ENCODE assay signal across 11 cellular contexts in the genomic region with DNA sequence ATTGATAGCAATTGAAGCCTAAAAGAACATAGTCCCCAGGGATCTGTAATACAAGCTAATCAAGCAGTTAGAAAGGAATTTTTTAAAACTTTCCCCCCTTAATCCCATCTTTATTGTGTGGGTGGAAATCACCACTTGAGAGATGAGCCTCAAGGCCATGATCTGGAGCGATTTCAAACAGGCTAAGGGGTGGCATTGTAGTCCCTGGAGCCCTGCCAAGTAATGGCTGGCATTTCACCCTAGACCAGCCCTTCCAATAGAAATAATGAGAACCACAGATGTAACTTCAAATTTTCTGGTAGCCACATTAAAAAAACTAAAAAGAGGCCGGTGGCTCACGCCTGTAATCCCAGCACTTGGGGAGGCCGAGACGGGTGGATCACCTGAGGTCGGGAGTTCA.
"Had no signal": no experiment of that assay in that cellular context is flagged by ENCODE, and none has a peak within 500 bp of the region (broad histone marks: within the 10 kb centered on the region; RNA-seq: fewer than 3 reads in every experiment).

No MANE protein-coding gene starts in this region.

- H3K4me1 ChIP-seq: neural progenitor cell had no signal

- H3K27ac ChIP-seq: neural progenitor cell had no signal

- H3K36me3 ChIP-seq: neural progenitor cell had no signal

- H3K9me3 ChIP-seq: mucosa of descending colon had no signal

- H3K4me3 ChIP-seq: mucosa of descending colon, neural progenitor cell had no signal

- H3K27me3 ChIP-seq: neural progenitor cell had no signal

- DNase-seq: activated CD4-positive, alpha-beta T cell treated with anti-CD3 and anti-CD28 coated beads, Interleukin-2, amount 50 U/mL, for 4 hours; activated gamma-delta T cell; cerebellar nuclear complex; dermis blood vessel endothelial cell; effector memory CD4-positive, alpha-beta T cell; mesenchymal stem cell; mucosa of descending colon; naive thymus-derived CD4-positive, alpha-beta T cell; stimulated activated CD4-positive, alpha-beta T cell treated with anti-CD3 and anti-CD28 coated beads, Interleukin-2, amount 100 ng/mL, for 24 hours; stimulated activated naive CD8-positive, alpha-beta T cell treated with anti-CD3 and anti-CD28 coated beads, Interleukin-15, Interleukin-2, amounts not matched to agents 100 U/mL and 50 U/mL, for 24 hours had no signal
